Comparison of ENCODE assay signal across 10 cellular contexts in the genomic region with DNA sequence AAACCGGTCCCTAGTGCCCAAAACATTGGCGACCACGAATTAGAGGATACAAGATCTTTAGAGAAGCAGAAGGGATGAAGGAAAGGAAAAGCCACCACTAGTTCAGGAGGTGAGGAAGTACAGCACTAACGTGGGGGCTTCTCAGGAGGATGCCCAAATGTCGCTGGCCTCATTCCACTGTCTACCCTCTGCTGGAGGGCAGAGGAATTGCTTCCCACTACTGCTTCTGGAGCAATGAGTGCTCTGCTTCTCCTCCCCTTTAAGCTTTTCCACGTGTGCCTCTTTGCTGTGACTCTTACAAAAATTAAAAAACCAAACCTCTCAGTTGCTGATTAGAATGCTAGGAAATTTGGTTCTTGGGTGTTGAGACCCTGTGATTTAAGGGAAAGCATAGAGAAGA.
DNase-seq lines count a peak whose midpoint lies in the region; ATAC-seq and TF ChIP-seq lines count a peak whose summit lies in the region.
"Had no signal": no experiment of that assay in that cellular context is flagged by ENCODE, and none has a peak within 500 bp of the region (broad histone marks: within the 10 kb centered on the region; RNA-seq: fewer than 3 reads in every experiment).

No MANE protein-coding gene starts in this region.

- H3K27me3 Mint-ChIP-seq in endothelial cell (ENCODE audit: unreplicated experiment), result peaks cover 4% of the 10 kb centered on the region

- H3K9me2 ChIP-seq in Loucy (replicated peaks; ENCODE audit: low read depth, low read length), result no peaks in the 10 kb centered on the region

- H3K27me3 ChIP-seq in Loucy (ENCODE audit: insufficient read depth, low read length, poor library complexity, severe bottlenecking), result no peaks in the 10 kb centered on the region

- H3K4me1 ChIP-seq in Loucy (ENCODE audit: insufficient read depth, low read length, poor library complexity, severe bottlenecking), result no peaks in the 10 kb centered on the region

- no peaks in the 10 kb centered on the region for H4K20me1 ChIP-seq in Loucy (ENCODE audit: insufficient read depth, low read length, poor library complexity, severe bottlenecking)

- no peak overlapping the region for H3K4me3 Mint-ChIP-seq in endothelial cell (ENCODE audit: unreplicated experiment)
- H3K4me3 Mint-ChIP-seq: activated naive CD8-positive, alpha-beta T cell had no signal

- no peaks in the 10 kb centered on the region for H3K36me3 ChIP-seq in Loucy (ENCODE audit: insufficient read depth, low read length)

- no peaks in the 10 kb centered on the region for H3K9me3 ChIP-seq in Loucy (ENCODE audit: insufficient read depth, low read depth, low read length)

- no peaks in the 10 kb centered on the region for H3K36me3 Mint-ChIP-seq in endothelial cell (ENCODE audit: low read depth, unreplicated experiment)
- H3K36me3 Mint-ChIP-seq: activated naive CD8-positive, alpha-beta T cell had no signal

- no peaks in the 10 kb centered on the region for H3K9me3 Mint-ChIP-seq in endothelial cell (ENCODE audit: unreplicated experiment)

- no peak overlapping the region for H3K9ac ChIP-seq in Loucy (ENCODE audit: low read depth, low read length, poor library complexity, severe bottlenecking)

- no peak overlapping the region for H3K4me2 ChIP-seq in Loucy (ENCODE audit: low read depth, low read length, poor library complexity, severe bottlenecking)

- ATAC-seq in GM18502 (IDR thresholded peaks at IDR 0.05; ENCODE audit: poor library complexity, unreplicated experiment) (peak; percentile 62), GM21360 (IDR thresholded peaks at IDR 0.05; ENCODE audit: unreplicated experiment) (no peak)

- no peaks in the 10 kb centered on the region for H3F3A ChIP-seq in Loucy (ENCODE audit: low read depth)

- H3K4me3 ChIP-seq in Loucy (ENCODE audit: low read length, poor library complexity, severe bottlenecking), result no peak overlapping the region

- no peaks in the 10 kb centered on the region for H3K4me1 Mint-ChIP-seq in endothelial cell (ENCODE audit: unreplicated experiment)

- no peak overlapping the region for H2AFZ ChIP-seq in Loucy (ENCODE audit: low read length)

- TF ChIP-seq CTCF in Loucy (conservative IDR thresholded peaks at IDR 0.05; ENCODE audit: low read length) (peak; percentile 61), endothelial cell (IDR thresholded peaks at IDR 0.05; ENCODE audit: unreplicated experiment) (peak; percentile 20)

- DNase-seq in ACHN (peak; percentile 19), endothelial cell (ENCODE audit: low spot score) (no peak), NCI-H1417 treated with DMSO at 0.1 percent for 48 hours (lab: John Stamatoyannopoulos, UW) (no peak), UCSD-AML1 (lab: John Stamatoyannopoulos, UW; ENCODE audit: unreplicated experiment) (no peak)
- no peak for DNase-seq in stimulated activated naive CD4-positive, alpha-beta T cell treated with Interleukin-2 at 50 U/mL for 16 hours (lab: John Stamatoyannopoulos, UW)
- DNase-seq: NCI-H2081 treated with DMSO at 0.1 percent for 48 hours had no signal

- H3K79me2 ChIP-seq in Loucy (ENCODE audit: insufficient read depth, low read length), result no peaks in the 10 kb centered on the region

- in situ Hi-C loops in ACHN (cut with HindIII; ENCODE audit: low pct_ligation_motif_present, low pct_unique_long_range_greater_than_20kb, low sequenced_read_pairs), result no loop called here

- H3K27ac Mint-ChIP-seq in endothelial cell (ENCODE audit: unreplicated experiment), result no peak overlapping the region
- H3K27ac Mint-ChIP-seq: activated naive CD8-positive, alpha-beta T cell had no signal
